ENCODE assay signal across 1 cellular context in the genomic region with DNA sequence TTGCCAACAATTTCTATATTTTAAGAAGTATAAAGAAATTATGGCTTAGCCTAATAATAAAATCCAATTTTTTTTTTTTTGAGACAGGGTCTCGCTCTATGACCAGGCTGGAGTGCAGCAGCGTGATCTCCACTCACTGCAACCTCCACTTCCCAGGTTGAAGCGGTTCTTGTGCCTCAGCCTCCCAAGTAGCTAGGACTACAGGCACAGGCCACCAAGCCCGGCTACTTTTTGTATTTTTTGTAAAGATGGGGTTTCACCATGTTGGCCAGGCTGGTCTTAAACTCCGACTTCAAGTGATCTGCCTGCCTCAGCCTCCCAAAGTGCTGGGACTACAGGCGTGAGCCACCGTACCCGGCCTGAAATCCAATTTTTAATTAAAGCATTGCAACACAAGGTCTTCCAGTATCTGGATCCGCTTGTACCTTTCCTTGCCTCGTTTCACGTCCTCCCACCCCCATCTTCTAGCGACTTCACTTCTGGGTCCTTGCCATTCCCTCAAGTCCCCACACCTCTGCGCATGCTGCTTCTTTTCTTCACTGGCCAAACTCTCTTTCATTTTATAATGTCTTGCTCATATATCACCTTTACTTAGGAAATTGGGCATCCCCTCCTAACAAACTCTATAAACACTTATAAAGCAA.
TF ChIP-seq lines count a peak whose summit lies in the region.

No MANE protein-coding gene starts in this region.

TF ChIP-seq in GM23338, 12 proteins besides CTCF, POLR2A, EP300 and RAD21 (continued from another document):
- TF ChIP-seq, protein P1, sequence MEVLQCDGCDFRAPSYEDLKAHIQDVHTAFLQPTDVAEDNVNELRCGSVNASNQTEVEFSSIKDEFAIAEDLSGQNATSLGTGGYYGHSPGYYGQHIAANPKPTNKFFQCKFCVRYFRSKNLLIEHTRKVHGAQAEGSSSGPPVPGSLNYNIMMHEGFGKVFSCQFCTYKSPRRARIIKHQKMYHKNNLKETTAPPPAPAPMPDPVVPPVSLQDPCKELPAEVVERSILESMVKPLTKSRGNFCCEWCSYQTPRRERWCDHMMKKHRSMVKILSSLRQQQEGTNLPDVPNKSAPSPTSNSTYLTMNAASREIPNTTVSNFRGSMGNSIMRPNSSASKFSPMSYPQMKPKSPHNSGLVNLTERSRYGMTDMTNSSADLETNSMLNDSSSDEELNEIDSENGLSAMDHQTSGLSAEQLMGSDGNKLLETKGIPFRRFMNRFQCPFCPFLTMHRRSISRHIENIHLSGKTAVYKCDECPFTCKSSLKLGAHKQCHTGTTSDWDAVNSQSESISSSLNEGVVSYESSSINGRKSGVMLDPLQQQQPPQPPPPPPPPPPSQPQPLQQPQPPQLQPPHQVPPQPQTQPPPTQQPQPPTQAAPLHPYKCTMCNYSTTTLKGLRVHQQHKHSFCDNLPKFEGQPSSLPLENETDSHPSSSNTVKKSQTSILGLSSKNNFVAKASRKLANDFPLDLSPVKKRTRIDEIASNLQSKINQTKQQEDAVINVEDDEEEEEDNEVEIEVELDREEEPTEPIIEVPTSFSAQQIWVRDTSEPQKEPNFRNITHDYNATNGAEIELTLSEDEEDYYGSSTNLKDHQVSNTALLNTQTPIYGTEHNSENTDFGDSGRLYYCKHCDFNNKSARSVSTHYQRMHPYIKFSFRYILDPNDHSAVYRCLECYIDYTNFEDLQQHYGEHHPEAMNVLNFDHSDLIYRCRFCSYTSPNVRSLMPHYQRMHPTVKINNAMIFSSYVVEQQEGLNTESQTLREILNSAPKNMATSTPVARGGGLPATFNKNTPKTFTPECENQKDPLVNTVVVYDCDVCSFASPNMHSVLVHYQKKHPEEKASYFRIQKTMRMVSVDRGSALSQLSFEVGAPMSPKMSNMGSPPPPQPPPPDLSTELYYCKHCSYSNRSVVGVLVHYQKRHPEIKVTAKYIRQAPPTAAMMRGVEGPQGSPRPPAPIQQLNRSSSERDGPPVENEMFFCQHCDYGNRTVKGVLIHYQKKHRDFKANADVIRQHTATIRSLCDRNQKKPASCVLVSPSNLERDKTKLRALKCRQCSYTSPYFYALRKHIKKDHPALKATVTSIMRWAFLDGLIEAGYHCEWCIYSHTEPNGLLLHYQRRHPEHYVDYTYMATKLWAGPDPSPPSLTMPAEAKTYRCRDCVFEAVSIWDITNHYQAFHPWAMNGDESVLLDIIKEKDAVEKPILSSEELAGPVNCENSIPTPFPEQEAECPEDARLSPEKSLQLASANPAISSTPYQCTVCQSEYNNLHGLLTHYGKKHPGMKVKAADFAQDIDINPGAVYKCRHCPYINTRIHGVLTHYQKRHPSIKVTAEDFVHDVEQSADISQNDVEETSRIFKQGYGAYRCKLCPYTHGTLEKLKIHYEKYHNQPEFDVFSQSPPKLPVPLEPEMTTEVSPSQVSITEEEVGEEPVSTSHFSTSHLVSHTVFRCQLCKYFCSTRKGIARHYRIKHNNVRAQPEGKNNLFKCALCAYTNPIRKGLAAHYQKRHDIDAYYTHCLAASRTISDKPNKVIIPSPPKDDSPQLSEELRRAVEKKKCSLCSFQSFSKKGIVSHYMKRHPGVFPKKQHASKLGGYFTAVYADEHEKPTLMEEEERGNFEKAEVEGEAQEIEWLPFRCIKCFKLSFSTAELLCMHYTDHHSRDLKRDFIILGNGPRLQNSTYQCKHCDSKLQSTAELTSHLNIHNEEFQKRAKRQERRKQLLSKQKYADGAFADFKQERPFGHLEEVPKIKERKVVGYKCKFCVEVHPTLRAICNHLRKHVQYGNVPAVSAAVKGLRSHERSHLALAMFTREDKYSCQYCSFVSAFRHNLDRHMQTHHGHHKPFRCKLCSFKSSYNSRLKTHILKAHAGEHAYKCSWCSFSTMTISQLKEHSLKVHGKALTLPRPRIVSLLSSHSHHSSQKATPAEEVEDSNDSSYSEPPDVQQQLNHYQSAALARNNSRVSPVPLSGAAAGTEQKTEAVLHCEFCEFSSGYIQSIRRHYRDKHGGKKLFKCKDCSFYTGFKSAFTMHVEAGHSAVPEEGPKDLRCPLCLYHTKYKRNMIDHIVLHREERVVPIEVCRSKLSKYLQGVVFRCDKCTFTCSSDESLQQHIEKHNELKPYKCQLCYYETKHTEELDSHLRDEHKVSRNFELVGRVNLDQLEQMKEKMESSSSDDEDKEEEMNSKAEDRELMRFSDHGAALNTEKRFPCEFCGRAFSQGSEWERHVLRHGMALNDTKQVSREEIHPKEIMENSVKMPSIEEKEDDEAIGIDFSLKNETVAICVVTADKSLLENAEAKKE (CRISPR knock-in tag; IDR thresholded peaks at IDR 0.05), result no peak
- TF ChIP-seq POLR2AphosphoS5 (IDR thresholded peaks at IDR 0.05; ENCODE audit: low read depth) (no peak), STAT1 (IDR thresholded peaks at IDR 0.05; ENCODE audit: unreplicated experiment) (no peak)
TF ChIP-seq in GM23338: peak in this region for 0.
